In genomic region chr2:187679454-187679853, GRCh38 we compare ENCODE assay signal across 20 cellular contexts.
DNase-seq lines count a peak whose midpoint lies in the region; ATAC-seq and TF ChIP-seq lines count a peak whose summit lies in the region.
"Had no signal": no experiment of that assay in that cellular context is flagged by ENCODE, and none has a peak within 500 bp of the region (broad histone marks: within the 10 kb centered on the region; RNA-seq: fewer than 3 reads in every experiment).

No MANE protein-coding gene starts in this region.

- H3K14ac ChIP-seq in IMR-90 (replicated peaks; ENCODE audit: low read depth, low read length) = no peak overlapping the region

- H2BK120ac ChIP-seq in IMR-90 (ENCODE audit: low read depth, low read length) = no peak overlapping the region

- no peaks in the 10 kb centered on the region for H4K20me1 ChIP-seq in IMR-90 (ENCODE audit: insufficient read depth, low read length)

- DNase-seq in EH (ENCODE audit: low read depth) (peak; percentile 67), IMR-90 (peak; percentile 5), astrocyte of the hippocampus (ENCODE audit: low read depth, low spot score) (peak; percentile 5), fibroblast of villous mesenchyme (ENCODE audit: low read depth) (peak; percentile 49), H7 (no peak), lower lobe of right lung (no peak), heart left ventricle (no peak), mucosa of gallbladder (ENCODE audit: low spot score) (no peak)
- DNase-seq: 8988T; C1 segment of cervical spinal cord; CD4-positive, CD25-positive, alpha-beta regulatory T cell; CD8-positive, alpha-beta memory T cell; COR-L47; DMS 273 treated with DMSO at 0.1 percent for 48 hours; DMS53; DND-41; GDM1; HCEC 1CT; KG1 had no signal

- H3K9ac ChIP-seq in IMR-90 (ENCODE audit: low read depth, low read length) = no peak overlapping the region

- no peak overlapping the region for H2AK9ac ChIP-seq in IMR-90 (replicated peaks; ENCODE audit: low read depth, low read length, poor library complexity)

- H4K8ac ChIP-seq in IMR-90 (ENCODE audit: low read depth in 2 of 2, low read length in 2 of 2) = no peak overlapping the region

- in situ Hi-C loops in IMR-90 (cut with MboI; ENCODE audit: low sequenced_read_pairs) = no loop called here

- POLR2A ChIA-PET in IMR-90 (lab: Charles Lee; ENCODE audit: unreplicated experiment) = no interaction called here

- no peak overlapping the region for H2AFZ ChIP-seq in IMR-90 (replicated peaks; ENCODE audit: low read length, poor library complexity)

- H2BK5ac ChIP-seq in IMR-90 (ENCODE audit: low read depth, low read length, poor library complexity, severe bottlenecking) = no peak overlapping the region

- TF ChIP-seq POLR2A in IMR-90 (IDR thresholded peaks at IDR 0.05; ENCODE audit: low read depth, low read length) (no peak), heart left ventricle (IDR thresholded peaks at IDR 0.05) (no peak)

- H3K56ac ChIP-seq in IMR-90 (ENCODE audit: extremely low read depth, insufficient read depth, low read length) = no peak overlapping the region

- no peak overlapping the region for H3K4ac ChIP-seq in IMR-90 (ENCODE audit: low read depth, low read length)

- TF ChIP-seq RAD21 in IMR-90 (IDR thresholded peaks at IDR 0.05; ENCODE audit: low read length) = no peak

- no peaks in the 10 kb centered on the region for H3K4me1 ChIP-seq in IMR-90 (ENCODE audit: control insufficient read depth, insufficient read depth, low read length)
- no peaks in the 10 kb centered on the region for H3K4me1 ChIP-seq in lower lobe of right lung
- no peaks in the 10 kb centered on the region for H3K4me1 ChIP-seq in heart left ventricle

- H3K4me2 ChIP-seq in IMR-90 (ENCODE audit: low read depth, low read length) = no peak overlapping the region

- no peak overlapping the region for H2BK15ac ChIP-seq in IMR-90 (ENCODE audit: low read depth, low read length)

- no peak overlapping the region for H2AK5ac ChIP-seq in IMR-90 (ENCODE audit: low read depth, low read length)

- H3K9me3 ChIP-seq in IMR-90 (ENCODE audit: control insufficient read depth, insufficient read depth, low read length) (no peaks in the 10 kb centered on the region), lower lobe of right lung (no peaks in the 10 kb centered on the region), heart left ventricle (no peaks in the 10 kb centered on the region)

- dilution Hi-C loops in IMR-90 (cut with HindIII; ENCODE audit: low sequenced_read_pairs, unreplicated experiment) = no loop called here

- H4K91ac ChIP-seq in IMR-90 (ENCODE audit: insufficient read depth, low read depth, low read length) = no peak overlapping the region

- no peaks in the 10 kb centered on the region for H3K9me1 ChIP-seq in IMR-90 (ENCODE audit: insufficient read depth, low read length)

- H3K27ac ChIP-seq in IMR-90 (ENCODE audit: insufficient read depth, low read length) (no peak overlapping the region), lower lobe of right lung (no peak overlapping the region), heart left ventricle (no peak overlapping the region)

- TF ChIP-seq CTCF in IMR-90 (conservative IDR thresholded peaks at IDR 0.05; ENCODE audit: low read depth, low read length) = no peak
- TF ChIP-seq CTCF in fibroblast of villous mesenchyme (IDR thresholded peaks at IDR 0.05; ENCODE audit: insufficient read depth, low read depth, low read length) = no peak
- no peak for TF ChIP-seq CTCF in lower lobe of right lung (IDR thresholded peaks at IDR 0.05)
- no peak for TF ChIP-seq CTCF in heart left ventricle (IDR thresholded peaks at IDR 0.05)

- CTCF ChIA-PET in IMR-90 (lab: Yijun Ruan, JAX) = no interaction called here

- H3K23ac ChIP-seq in IMR-90 (ENCODE audit: low read depth, low read length) = no peak overlapping the region

- H3K27me3 ChIP-seq in IMR-90 (ENCODE audit: control insufficient read depth, insufficient read depth, low read length) = no peaks in the 10 kb centered on the region
- no peaks in the 10 kb centered on the region for H3K27me3 ChIP-seq in H7 (ENCODE audit: control insufficient read depth, insufficient read depth, low read length)
- H3K27me3 ChIP-seq in lower lobe of right lung (ENCODE audit: low read depth) = no peaks in the 10 kb centered on the region
- H3K27me3 ChIP-seq in heart left ventricle = no peaks in the 10 kb centered on the region

- H3K4me3 ChIP-seq in IMR-90 (ENCODE audit: insufficient read depth, low read depth, low read length) (no peak overlapping the region), fibroblast of villous mesenchyme (ENCODE audit: low read depth, low read length) (no peak overlapping the region), H7 (ENCODE audit: insufficient read depth, low read depth, low read length) (no peak overlapping the region), lower lobe of right lung (no peak overlapping the region), heart left ventricle (no peak overlapping the region)

- no TSS peak for BruUV-seq in IMR-90 (replicated peaks; lab: Mats Ljungman, UMichigan)

- no peaks in the 10 kb centered on the region for H3K36me3 ChIP-seq in IMR-90 (ENCODE audit: control insufficient read depth, insufficient read depth, low read length)
- H3K36me3 ChIP-seq in H7 (replicated peaks; ENCODE audit: control insufficient read depth, insufficient read depth, low read length) = no peaks in the 10 kb centered on the region
- no peaks in the 10 kb centered on the region for H3K36me3 ChIP-seq in lower lobe of right lung
- no peaks in the 10 kb centered on the region for H3K36me3 ChIP-seq in heart left ventricle

- no peaks in the 10 kb centered on the region for H3K79me1 ChIP-seq in IMR-90 (ENCODE audit: low read depth in 1 of 2, low read length in 2 of 2)

- H4K5ac ChIP-seq in IMR-90 (ENCODE audit: low read depth, low read length) = no peak overlapping the region

- intact Hi-C loops in IMR-90 (cut with micrococcal nuclease) = no loop called here
- intact Hi-C loops in lower lobe of right lung (cut with DNase I) = no loop called here
- intact Hi-C loops in heart left ventricle (cut with DNase I) = no loop called here

- ATAC-seq in IMR-90 (ENCODE audit: low read depth) (no peak), lower lobe of right lung (no peak), heart left ventricle (no peak)
- ATAC-seq: HepG2 had no signal

- H2BK20ac ChIP-seq in IMR-90 (ENCODE audit: low read depth, low read length) = no peak overlapping the region

- H3K18ac ChIP-seq in IMR-90 (ENCODE audit: low read depth, low read length) = no peak overlapping the region

TF ChIP-seq in IMR-90, 13 proteins besides CTCF, POLR2A, EP300 and RAD21:
- TF ChIP-seq MAFK (IDR thresholded peaks at IDR 0.05; ENCODE audit: low read depth, low read length) = no peak
- TF ChIP-seq BHLHE40 (IDR thresholded peaks at IDR 0.05; ENCODE audit: low read depth, low read length) = no peak

Comparison
In these comparisons a context has a peak if more than half of its experiments do, and no peak if none do; other contexts are left out.
1. DNase-seq: peak in EH (single experiment), IMR-90 (single experiment), astrocyte of the hippocampus (single experiment) and fibroblast of villous mesenchyme (single experiment); none in H7 (single experiment), lower lobe of right lung (single experiment), heart left ventricle (0 of 5) and mucosa of gallbladder (single experiment).